Comparison of ENCODE assay signal across 14 cellular contexts in genomic region chr1:33379631-33380354, GRCh38. TPM values are rescaled to one million over a fixed set of nuclear protein-coding genes. Genes with fewer than 3 reads are reported as not detected.
DNase-seq lines count a peak whose midpoint lies in the region; ATAC-seq and TF ChIP-seq lines count a peak whose summit lies in the region.
"Had no signal": no experiment of that assay in that cellular context is flagged by ENCODE, and none has a peak within 500 bp of the region (broad histone marks: within the 10 kb centered on the region; RNA-seq: fewer than 3 reads in every experiment).

No MANE protein-coding gene starts in this region.

- H3K27ac ChIP-seq in GM23338 (ENCODE audit: low read depth), result no peak overlapping the region
- H3K27ac ChIP-seq: brain microvascular endothelial cell had no signal

- 0 out of 2 replicates have a peak overlapping the region, but pooled peaks have one; percentile 38 for H3K4me2 ChIP-seq in GM23338

- no peaks in the 10 kb centered on the region for H3K9me3 Mint-ChIP-seq in GM23338
- H3K9me3 Mint-ChIP-seq in nephron progenitor cell, result no peaks in the 10 kb centered on the region

- no peaks in the 10 kb centered on the region for H3K27me3 ChIP-seq in GM23338 (ENCODE audit: insufficient read depth)
- H3K27me3 ChIP-seq: BE2C, brain microvascular endothelial cell had no signal

- no peaks in the 10 kb centered on the region for H3K36me3 Mint-ChIP-seq in GM23338 (ENCODE audit: low read depth)
- H3K36me3 Mint-ChIP-seq in nephron progenitor cell (ENCODE audit: low read depth), result peaks cover 43% of the 10 kb centered on the region

- no peaks in the 10 kb centered on the region for H3K9me2 ChIP-seq in GM23338 (ENCODE audit: insufficient read depth)

- H3K4me1 ChIP-seq in GM23338 (ENCODE audit: insufficient read depth), result peaks cover 11% of the 10 kb centered on the region; the same call in 1 of the 2 replicates

- H3K4me3 Mint-ChIP-seq in GM23338 (no peak overlapping the region), nephron progenitor cell (peak overlapping the region; percentile 52)

- H3K4me3 ChIP-seq in GM23338, result no peak overlapping the region
- H3K4me3 ChIP-seq: HAP-1 had no signal

- H3F3A ChIP-seq in GM23338 (replicated peaks; ENCODE audit: low read depth), result no peaks in the 10 kb centered on the region

- H3K27me3 Mint-ChIP-seq in GM23338 (ENCODE audit: insufficient read depth, low read depth, poor library complexity) (peaks cover 8% of the 10 kb centered on the region), nephron progenitor cell (ENCODE audit: low read depth, poor library complexity) (no peaks in the 10 kb centered on the region)

- H3K79me2 ChIP-seq in GM23338 (replicated peaks; ENCODE audit: insufficient read depth), result no peaks in the 10 kb centered on the region

- no peak for TF ChIP-seq CTCF in GM23338 (conservative IDR thresholded peaks at IDR 0.05; ENCODE audit: low read depth in 2 of 2)
- no peak for TF ChIP-seq CTCF in nephron progenitor cell (IDR thresholded peaks at IDR 0.05)

- H2AFZ ChIP-seq in GM23338, result peak overlapping the region; percentile 66

- DNase-seq in GM23338 (ENCODE audit: low spot score) (peak; percentile 24), NCI-H524 treated with DMSO at 0.1 percent for 48 hours (lab: John Stamatoyannopoulos, UW) (peak; percentile 60), fibroblast of gingiva (ENCODE audit: low read depth) (peak; percentile 61), nephron progenitor cell (peak; percentile 30), SKM-1 treated with dmso at 0.1 percent for 144 hours (lab: John Stamatoyannopoulos, UW; ENCODE audit: unreplicated experiment) (no peak)
- DNase-seq: activated CD4-positive, alpha-beta T cell treated with anti-CD3 and anti-CD28 coated beads for 48 hours; BE2C; brain microvascular endothelial cell; NCI-H1105; stimulated activated CD4-positive, alpha-beta T cell treated with anti-CD3 and anti-CD28 coated beads, Interleukin-1b, Interleukin-23, amount 100 ng/mL, for 48 hours had no signal

- H3K36me3 ChIP-seq in GM23338 (ENCODE audit: insufficient read depth), result no peaks in the 10 kb centered on the region
- H3K36me3 ChIP-seq: BE2C, HAP-1 had no signal

- peaks cover 26% of the 10 kb centered on the region for H3K4me1 Mint-ChIP-seq in GM23338
- H3K4me1 Mint-ChIP-seq in nephron progenitor cell, result peaks cover 77% of the 10 kb centered on the region

- H4K20me1 ChIP-seq in GM23338 (replicated peaks; ENCODE audit: insufficient read depth), result no peaks in the 10 kb centered on the region; the same call in 1 of the 2 replicates

- no peak overlapping the region for H3K27ac Mint-ChIP-seq in GM23338
- peak overlapping the region; percentile 24 for H3K27ac Mint-ChIP-seq in nephron progenitor cell

- ATAC-seq in GM23338, result peak; percentile 62
- no peak for ATAC-seq in GM19467 (IDR thresholded peaks at IDR 0.05; ENCODE audit: unreplicated experiment)
- no peak for ATAC-seq in HG02571 (IDR thresholded peaks at IDR 0.05; ENCODE audit: unreplicated experiment)
- ATAC-seq in GM18502 (IDR thresholded peaks at IDR 0.05; ENCODE audit: poor library complexity, unreplicated experiment), result no peak

TF ChIP-seq in GM23338, 12 proteins besides CTCF, POLR2A, EP300 and RAD21 (continues in another document):
- TF ChIP-seq POLR2AphosphoS5 (IDR thresholded peaks at IDR 0.05; ENCODE audit: low read depth) (no peak), ZNF114 (CRISPR knock-in tag; IDR thresholded peaks at IDR 0.05) (no peak), EZH2 (IDR thresholded peaks at IDR 0.05; ENCODE audit: low read depth, unreplicated experiment) (no peak), NANOG (IDR thresholded peaks at IDR 0.05; ENCODE audit: borderline replicate concordance) (no peak), ETS1 (IDR thresholded peaks at IDR 0.05) (no peak), ZNF462 (CRISPR knock-in tag; IDR thresholded peaks at IDR 0.05) (no peak), EZH2phosphoT487 (IDR thresholded peaks at IDR 0.05; ENCODE audit: unreplicated experiment) (no peak), STAT1 (IDR thresholded peaks at IDR 0.05; ENCODE audit: unreplicated experiment) (no peak), ZNF331 (CRISPR knock-in tag; IDR thresholded peaks at IDR 0.05; ENCODE audit: low read depth) (no peak), CREB1 (CRISPR knock-in tag; IDR thresholded peaks at IDR 0.05; ENCODE audit: low read depth) (no peak)

RNA-seq across cellular contexts. Expression of gene PHC2, which starts 51.1 kb away (rescaled TPM):
- 7.3 and 11.8 TPM in 2 replicates for total RNA-seq in GM23338 (2014; rRNA removed; shearing (Covaris generic))
- 1.7 and 2.0 TPM in 2 replicates for polyA plus RNA-seq in GM23338 (2016; fragmentation: Nextera tagmentation; extraction: Ambion mirVana)

RNA-seq across cellular contexts. Expression of gene A3GALT2, which starts 58.9 kb away (rescaled TPM):
- total RNA-seq in GM23338 (2014; rRNA removed; shearing (Covaris generic)), result not detected in 2 replicates
- polyA plus RNA-seq in GM23338 (2016; fragmentation: Nextera tagmentation; extraction: Ambion mirVana), result not detected in 2 replicates
